In genomic region chr4:7217453-7218310, GRCh38 we compare ENCODE assay signal across 16 cellular contexts. TPM values are rescaled to one million over a fixed set of nuclear protein-coding genes. Genes with fewer than 3 reads are reported as not detected.
DNase-seq lines count a peak whose midpoint lies in the region; ATAC-seq and TF ChIP-seq lines count a peak whose summit lies in the region.
"Had no signal": no experiment of that assay in that cellular context is flagged by ENCODE, and none has a peak within 500 bp of the region (broad histone marks: within the 10 kb centered on the region; RNA-seq: fewer than 3 reads in every experiment).

No MANE protein-coding gene starts in this region.

- H3K27ac ChIP-seq in HCT116 (ENCODE audit: low read depth, low read length), result no peak overlapping the region
- H3K27ac ChIP-seq in right lobe of liver, result peak overlapping the region in 2 of 3 donors; percentile 10 to 66
- H3K27ac ChIP-seq: sigmoid colon had no signal

- H3K4me3 Mint-ChIP-seq in type B pancreatic cell, result peak overlapping the region; percentile 77
- H3K4me3 Mint-ChIP-seq: activated naive CD8-positive, alpha-beta T cell treated with anti-CD3 and anti-CD28 coated beads, Interleukin-2, amount 50 U/mL, for 24 hours; activated T-cell treated with anti-CD3 and anti-CD28 coated beads, Interleukin-2, amount 50 U/mL, for 4 hours; memory B cell had no signal

- CTCF ChIA-PET in HCT116 (lab: Charles Lee), result no interaction called here

- H3K27me3 Mint-ChIP-seq in type B pancreatic cell, result no peaks in the 10 kb centered on the region

- DNase-seq in HCT116 (ENCODE audit: low read depth, low spot score), result no peak
- DNase-seq in amniotic epithelial cell (ENCODE audit: low read depth), result peak; percentile 65
- peak in 2 of 3 donors; percentile 62 to 83 for DNase-seq in right lobe of liver
- DNase-seq in type B pancreatic cell (ENCODE audit: extremely low spot score, unreplicated experiment), result no peak
- no peak for DNase-seq in NCI-H187 treated with DMSO at 0.1 percent for 48 hours (lab: John Stamatoyannopoulos, UW)
- DNase-seq in SW 1271 (lab: John Stamatoyannopoulos, UW), result no peak
- no peak for DNase-seq in OCI-M1 (lab: John Stamatoyannopoulos, UW)
- DNase-seq: activated naive CD8-positive, alpha-beta T cell treated with anti-CD3 and anti-CD28 coated beads, Interleukin-2, amount 50 U/mL, for 24 hours; activated T-cell treated with anti-CD3 and anti-CD28 coated beads, Interleukin-2, amount 50 U/mL, for 4 hours; C1 segment of cervical spinal cord; DMS79; NCI-H2081; NCI-H69; sigmoid colon; stimulated activated CD4-positive, alpha-beta T cell treated with anti-CD3 and anti-CD28 coated beads, Interleukin-4, amount 100 ng/mL, for 1 hour had no signal

- H3K9me3 ChIP-seq in HCT116 (ENCODE audit: control insufficient read depth in 1 of 2, insufficient read depth in 1 of 2, low read depth in 1 of 2, low read length in 2 of 2) (no peaks in the 10 kb centered on the region), right lobe of liver (no peaks in the 10 kb centered on the region)

- no peak overlapping the region for H2AFZ ChIP-seq in HCT116 (ENCODE audit: low read depth, low read length, poor library complexity, severe bottlenecking)

- POLR2A ChIA-PET in HCT116 (lab: Charles Lee), result no interaction called here

- RAD21 ChIA-PET in HCT116 (lab: Charles Lee; ENCODE audit: low non-redundant PET in 1 of 2, low total read pairs in 2 of 2, uncharacterized antibody in 2 of 2, unreplicated experiment in 2 of 2), result no interaction called here

- H3K4me1 Mint-ChIP-seq in type B pancreatic cell (ENCODE audit: unreplicated experiment), result peaks cover 27% of the 10 kb centered on the region
- H3K4me1 Mint-ChIP-seq: activated naive CD8-positive, alpha-beta T cell treated with anti-CD3 and anti-CD28 coated beads, Interleukin-2, amount 50 U/mL, for 24 hours; memory B cell had no signal

- no peak for TF ChIP-seq RAD21 in HCT116 (IDR thresholded peaks at IDR 0.05; ENCODE audit: low read depth)

- no peak overlapping the region for H3K9ac ChIP-seq in HCT116 (ENCODE audit: low read length)

- no peaks in the 10 kb centered on the region for H3K79me2 ChIP-seq in HCT116 (ENCODE audit: insufficient read depth, low read length)

- H4K20me1 ChIP-seq in HCT116 (ENCODE audit: insufficient read depth), result no peaks in the 10 kb centered on the region

- no peaks in the 10 kb centered on the region for H3K9me2 ChIP-seq in HCT116 (ENCODE audit: insufficient read depth)

- WGBS in right lobe of liver (ENCODE audit: insufficient coverage, low coverage, low lambda C conversion rate, missing lambda C conversion rate), result 29% methylated on average over 15 of the region's 25 CpGs

- intact Hi-C loops in HCT116 (cut with micrococcal nuclease), result no loop called here
- intact Hi-C loops in right lobe of liver (cut with DNase I), result no loop called here

- peak overlapping the region; percentile 47 for H3K4me2 ChIP-seq in HCT116 (ENCODE audit: low read length)

- H3K9me3 Mint-ChIP-seq in type B pancreatic cell, result no peaks in the 10 kb centered on the region
- H3K9me3 Mint-ChIP-seq: activated naive CD8-positive, alpha-beta T cell treated with anti-CD3 and anti-CD28 coated beads, Interleukin-2, amount 50 U/mL, for 24 hours; activated T-cell treated with anti-CD3 and anti-CD28 coated beads, Interleukin-2, amount 50 U/mL, for 4 hours had no signal

- no peaks in the 10 kb centered on the region for H3K27me3 ChIP-seq in HCT116 (ENCODE audit: insufficient read depth, low read length)
- no peaks in the 10 kb centered on the region for H3K27me3 ChIP-seq in right lobe of liver
- H3K27me3 ChIP-seq: sigmoid colon had no signal

- peaks cover 7% of the 10 kb centered on the region for H3K36me3 Mint-ChIP-seq in type B pancreatic cell
- H3K36me3 Mint-ChIP-seq: memory B cell had no signal

- H3K27ac Mint-ChIP-seq in type B pancreatic cell, result peak overlapping the region; percentile 96
- H3K27ac Mint-ChIP-seq: activated naive CD8-positive, alpha-beta T cell treated with anti-CD3 and anti-CD28 coated beads, Interleukin-2, amount 50 U/mL, for 24 hours; memory B cell had no signal

- no peak overlapping the region for H3K4me3 ChIP-seq in HCT116 (replicated peaks in 1 of 2; ENCODE audit: low read depth in 1 of 2, low read length in 2 of 2)
- H3K4me3 ChIP-seq in right lobe of liver, result peak overlapping the region in 1 of 3 donors; percentile 14
- H3K4me3 ChIP-seq: sigmoid colon had no signal

- H3K36me3 ChIP-seq in HCT116 (ENCODE audit: control insufficient read depth in 1 of 2, insufficient read depth in 2 of 2, low read length in 2 of 2) (no peaks in the 10 kb centered on the region), right lobe of liver (no peaks in the 10 kb centered on the region)
- H3K36me3 ChIP-seq: sigmoid colon had no signal

- no TSS peak for BruUV-seq in HCT116 (replicated peaks; lab: Mats Ljungman, UMichigan)

- TF ChIP-seq CTCF in HCT116 (IDR thresholded peaks at IDR 0.05 in 2 of 3, conservative IDR thresholded peaks at IDR 0.05 in 1 of 3; ENCODE audit: borderline replicate concordance in 1 of 3, insufficient read depth in 1 of 3, low read depth in 2 of 3, low read length in 2 of 3) (no peak), right lobe of liver (IDR thresholded peaks at IDR 0.05) (no peak), type B pancreatic cell (conservative IDR thresholded peaks at IDR 0.05) (no peak)

- TF ChIP-seq POLR2A in HCT116 (IDR thresholded peaks at IDR 0.05; ENCODE audit: borderline replicate concordance, extremely low read depth, insufficient read depth, insufficient read length), result no peak
- no peak for TF ChIP-seq POLR2A in right lobe of liver (IDR thresholded peaks at IDR 0.05)

- ATAC-seq in HCT116, result peak; percentile 66; the same call in 1 of the 2 replicates
- peak; percentile 83 to 88 (median 84) for ATAC-seq in right lobe of liver
- ATAC-seq: activated naive CD8-positive, alpha-beta T cell treated with anti-CD3 and anti-CD28 coated beads, Interleukin-2, amount 50 U/mL, for 24 hours; activated T-cell treated with anti-CD3 and anti-CD28 coated beads, Interleukin-2, amount 50 U/mL, for 4 hours had no signal

- H3K4me1 ChIP-seq in HCT116 (ENCODE audit: control insufficient read depth in 1 of 2, insufficient read depth in 2 of 2, low read length in 2 of 2) (peaks cover 7 to 12% of the 10 kb centered on the region in 2 experiments), right lobe of liver (peaks cover 0 to 26% (median 9%) of the 10 kb centered on the region in 4 donors)

TF ChIP-seq in HCT116, 20 proteins besides CTCF, POLR2A, EP300 and RAD21:
- TF ChIP-seq SRF (IDR thresholded peaks at IDR 0.05; ENCODE audit: low read depth) (no peak), JUND (IDR thresholded peaks at IDR 0.05) (no peak), CBX3 (IDR thresholded peaks at IDR 0.05; ENCODE audit: low read depth) (no peak), ZNF274 (IDR thresholded peaks at IDR 0.05; ENCODE audit: low read depth, low read length) (no peak), ATF3 (IDR thresholded peaks at IDR 0.05) (no peak), MAX (IDR thresholded peaks at IDR 0.05) (no peak), YY1 (IDR thresholded peaks at IDR 0.05; ENCODE audit: extremely low read depth, insufficient replicate concordance, low read depth, low read length) (no peak), EGR1 (IDR thresholded peaks at IDR 0.05; ENCODE audit: low read depth) (no peak), SP1 (IDR thresholded peaks at IDR 0.05; ENCODE audit: low read depth) (no peak), TCF7L2 (IDR thresholded peaks at IDR 0.05; ENCODE audit: borderline replicate concordance, extremely low read depth, insufficient read depth, insufficient read length) (no peak), ELF1 (IDR thresholded peaks at IDR 0.05; ENCODE audit: borderline replicate concordance, low read depth) (no peak), SIN3A (IDR thresholded peaks at IDR 0.05; ENCODE audit: low read depth) (no peak)

RNA-seq across cellular contexts. Expression of gene SORCS2, which starts 25.3 kb away (rescaled TPM):
- total RNA-seq in HCT116 (2021; ENCODE audit: unreplicated experiment) (0.37 TPM), right lobe of liver (1 to 10 TPM in 5 of 6 experiments, under 1 TPM in 1; 0.18 to 6.2 (median 3.1) TPM), type B pancreatic cell (ENCODE audit: low replicate concordance) (13.4 and 24.0 TPM in 2 replicates)
- 0.10 and 0.14 TPM in 2 replicates for polyA plus RNA-seq in HCT116 (2012)

Comparison
In these comparisons a context has a peak if more than half of its experiments do, and no peak if none do; other contexts are left out.
1. DNase-seq: peak in amniotic epithelial cell (single experiment) and right lobe of liver (2 of 3); none in HCT116 (single experiment), type B pancreatic cell (single experiment), NCI-H187 treated with DMSO at 0.1 percent for 48 hours (single experiment), SW 1271 (0 of 2) and OCI-M1 (single experiment).